ENCODE assay signal across 1 cellular context in genomic region chr1:61079898-61080336, GRCh38.
TF ChIP-seq lines count a peak whose summit lies in the region.

No MANE protein-coding gene starts in this region.

TF ChIP-seq in K562, 482 proteins besides CTCF, POLR2A, EP300 and RAD21 (continued from another document and continues in another):
- TF ChIP-seq E2F8 (IDR thresholded peaks at IDR 0.05; ENCODE audit: low read depth, partially characterized antibody) (peak; percentile 60), RAD51 (IDR thresholded peaks at IDR 0.05; ENCODE audit: borderline replicate concordance, low read depth) (peak; percentile 10; the same call in 1 of the 2 replicates), MAZ (CRISPR knock-in tag; conservative IDR thresholded peaks at IDR 0.05 in 1 of 2, IDR thresholded peaks at IDR 0.05 in 1 of 2) (peak; percentile 89 to 98; a peak in 3 of 4 replicates), PRDM10 (IDR thresholded peaks at IDR 0.05; ENCODE audit: partially characterized antibody) (peak; percentile 54), ZNF740 (CRISPR knock-in tag; IDR thresholded peaks at IDR 0.05) (peak; percentile 84), ZNF740 (tag; IDR thresholded peaks at IDR 0.05) (peak in 1 of 2 experiments; percentile 86; a peak in 2 of 4 replicates), ZNF232 (CRISPR knock-in tag; IDR thresholded peaks at IDR 0.05) (no peak), AFF1 (IDR thresholded peaks at IDR 0.05; ENCODE audit: low read depth in 1 of 2, partially characterized antibody in 2 of 2) (peak; percentile 28 to 35), OTX1 (CRISPR knock-in tag; IDR thresholded peaks at IDR 0.05) (no peak), ZBTB7A (IDR thresholded peaks at IDR 0.05; ENCODE audit: borderline replicate concordance, control insufficient read depth, low read depth, low read length) (peak; percentile 65; the same call in 1 of the 2 replicates), GMEB1 (CRISPR knock-in tag; IDR thresholded peaks at IDR 0.05) (no peak), GATAD2A (IDR thresholded peaks at IDR 0.05) (peak; percentile 76; the same call in 1 of the 2 replicates), SNAPC5 (CRISPR knock-in tag; IDR thresholded peaks at IDR 0.05) (no peak), SRF (CRISPR knock-in tag; IDR thresholded peaks at IDR 0.05) (no peak; a peak in 2 of 4 replicates), FOXK2 (conservative IDR thresholded peaks at IDR 0.05 in 1 of 2, IDR thresholded peaks at IDR 0.05 in 1 of 2; ENCODE audit: low read depth in 2 of 2) (peak; percentile 37 to 39; a peak in 2 of 4 replicates), RB1 (IDR thresholded peaks at IDR 0.05; ENCODE audit: low read depth) (peak; percentile 91), FOXM1 (IDR thresholded peaks at IDR 0.05; ENCODE audit: low read depth) (peak; percentile 48; the same call in 1 of the 2 replicates), FOXM1 (CRISPR knock-in tag; IDR thresholded peaks at IDR 0.05; ENCODE audit: low read depth) (no peak), NCOA1 (IDR thresholded peaks at IDR 0.05; ENCODE audit: low read depth) (no peak), ELF1 (tag; IDR thresholded peaks at IDR 0.05) (no peak; the same call in 1 of the 2 replicates), ELK1 (CRISPR knock-in tag; IDR thresholded peaks at IDR 0.05) (no peak), FOSL1 (tag; conservative IDR thresholded peaks at IDR 0.05) (0 out of 2 replicates have a peak, but pooled peaks have one; percentile 12), NFATC3 (IDR thresholded peaks at IDR 0.05) (no peak), ZNF41 (CRISPR knock-in tag; conservative IDR thresholded peaks at IDR 0.05) (no peak), EP400 (IDR thresholded peaks at IDR 0.05) (peak; percentile 67), SMC3 (conservative IDR thresholded peaks at IDR 0.05; ENCODE audit: insufficient read depth, low read depth, low read length) (0 out of 2 replicates have a peak, but pooled peaks have one; percentile 27), MBD2 (IDR thresholded peaks at IDR 0.05; ENCODE audit: borderline replicate concordance, low read depth) (0 out of 2 replicates have a peak, but pooled peaks have one; percentile 49), GTF2E2 (tag; IDR thresholded peaks at IDR 0.05) (0 out of 2 replicates have a peak, but pooled peaks have one; percentile 56), GATA2 (CRISPR knock-in tag; IDR thresholded peaks at IDR 0.05) (peak; percentile 41; the same call in 1 of the 2 replicates), MTA3 (IDR thresholded peaks at IDR 0.05; ENCODE audit: borderline replicate concordance) (peak; percentile 72; the same call in 1 of the 2 replicates), CREM (IDR thresholded peaks at IDR 0.05; ENCODE audit: low read depth) (peak; percentile 76), MYC (IDR thresholded peaks at IDR 0.05; ENCODE audit: low read depth, low read length) (peak; percentile 35; the same call in 1 of the 2 replicates), MYC (CRISPR knock-in tag; IDR thresholded peaks at IDR 0.05; ENCODE audit: borderline replicate concordance, low read depth) (no peak), JUND (IDR thresholded peaks at IDR 0.05; ENCODE audit: borderline replicate concordance, low read depth, low read length) (peak; percentile 71), JUND (tag; IDR thresholded peaks at IDR 0.05; ENCODE audit: borderline replicate concordance, low read depth, low read length) (peak; percentile 46; the same call in 1 of the 3 replicates), ZNF586 (CRISPR knock-in tag; conservative IDR thresholded peaks at IDR 0.05) (no peak), TEAD4 (IDR thresholded peaks at IDR 0.05; ENCODE audit: low read length) (peak; percentile 68; the same call in 1 of the 2 replicates), TEAD4 (CRISPR knock-in tag; IDR thresholded peaks at IDR 0.05; ENCODE audit: borderline replicate concordance) (no peak), CBFA2T2 (conservative IDR thresholded peaks at IDR 0.05) (peak; percentile 50), EGR1 (conservative IDR thresholded peaks at IDR 0.05) (peak; percentile 90), ADNP (tag; IDR thresholded peaks at IDR 0.05) (no peak), E2F1 (CRISPR knock-in tag; IDR thresholded peaks at IDR 0.05) (no peak), SMARCA4 (IDR thresholded peaks at IDR 0.05) (no peak; the same call in 1 of the 2 replicates), SMAD4 (CRISPR knock-in tag; conservative IDR thresholded peaks at IDR 0.05) (0 out of 2 replicates have a peak, but pooled peaks have one; percentile 54), ZMIZ1 (IDR thresholded peaks at IDR 0.05; ENCODE audit: low read depth in 2 of 2, low read length in 2 of 2) (0 out of 4 replicates have a peak, but pooled peaks of 1 of the 2 experiments have one; percentile 21)
